Comparison of ENCODE assay signal across 1 cellular context in the genomic region with DNA sequence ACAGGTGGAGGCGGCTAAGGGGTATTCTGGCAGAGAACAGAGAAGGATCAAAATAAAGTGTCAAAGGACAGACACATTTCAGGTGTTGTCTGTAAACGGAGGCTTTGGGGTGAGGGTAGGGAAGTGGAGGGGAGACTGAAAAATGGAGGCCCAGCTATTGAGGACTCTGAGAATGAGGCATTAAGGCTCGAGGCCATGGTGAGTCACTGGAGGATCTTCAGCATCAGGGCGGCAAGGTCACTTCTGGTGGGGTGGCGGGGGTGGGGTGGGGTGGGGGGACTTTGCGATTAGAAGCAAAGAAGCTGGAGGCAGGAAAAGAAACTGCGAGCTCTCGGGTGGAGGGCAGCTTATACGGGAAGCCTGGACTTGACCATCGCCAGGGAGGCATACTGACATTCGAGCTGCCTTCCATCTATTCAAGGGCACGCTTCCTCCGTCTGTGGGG.
TF ChIP-seq lines count a peak whose summit lies in the region.

No MANE protein-coding gene starts in this region.

TF ChIP-seq in K562, 482 proteins besides CTCF, POLR2A, EP300 and RAD21 (continued from another document):
- TF ChIP-seq, protein P1, sequence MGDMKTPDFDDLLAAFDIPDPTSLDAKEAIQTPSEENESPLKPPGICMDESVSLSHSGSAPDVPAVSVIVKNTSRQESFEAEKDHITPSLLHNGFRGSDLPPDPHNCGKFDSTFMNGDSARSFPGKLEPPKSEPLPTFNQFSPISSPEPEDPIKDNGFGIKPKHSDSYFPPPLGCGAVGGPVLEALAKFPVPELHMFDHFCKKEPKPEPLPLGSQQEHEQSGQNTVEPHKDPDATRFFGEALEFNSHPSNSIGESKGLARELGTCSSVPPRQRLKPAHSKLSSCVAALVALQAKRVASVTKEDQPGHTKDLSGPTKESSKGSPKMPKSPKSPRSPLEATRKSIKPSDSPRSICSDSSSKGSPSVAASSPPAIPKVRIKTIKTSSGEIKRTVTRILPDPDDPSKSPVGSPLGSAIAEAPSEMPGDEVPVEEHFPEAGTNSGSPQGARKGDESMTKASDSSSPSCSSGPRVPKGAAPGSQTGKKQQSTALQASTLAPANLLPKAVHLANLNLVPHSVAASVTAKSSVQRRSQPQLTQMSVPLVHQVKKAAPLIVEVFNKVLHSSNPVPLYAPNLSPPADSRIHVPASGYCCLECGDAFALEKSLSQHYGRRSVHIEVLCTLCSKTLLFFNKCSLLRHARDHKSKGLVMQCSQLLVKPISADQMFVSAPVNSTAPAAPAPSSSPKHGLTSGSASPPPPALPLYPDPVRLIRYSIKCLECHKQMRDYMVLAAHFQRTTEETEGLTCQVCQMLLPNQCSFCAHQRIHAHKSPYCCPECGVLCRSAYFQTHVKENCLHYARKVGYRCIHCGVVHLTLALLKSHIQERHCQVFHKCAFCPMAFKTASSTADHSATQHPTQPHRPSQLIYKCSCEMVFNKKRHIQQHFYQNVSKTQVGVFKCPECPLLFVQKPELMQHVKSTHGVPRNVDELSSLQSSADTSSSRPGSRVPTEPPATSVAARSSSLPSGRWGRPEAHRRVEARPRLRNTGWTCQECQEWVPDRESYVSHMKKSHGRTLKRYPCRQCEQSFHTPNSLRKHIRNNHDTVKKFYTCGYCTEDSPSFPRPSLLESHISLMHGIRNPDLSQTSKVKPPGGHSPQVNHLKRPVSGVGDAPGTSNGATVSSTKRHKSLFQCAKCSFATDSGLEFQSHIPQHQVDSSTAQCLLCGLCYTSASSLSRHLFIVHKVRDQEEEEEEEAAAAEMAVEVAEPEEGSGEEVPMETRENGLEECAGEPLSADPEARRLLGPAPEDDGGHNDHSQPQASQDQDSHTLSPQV (IDR thresholded peaks at IDR 0.05), result no peak
- TF ChIP-seq EGR1 (conservative IDR thresholded peaks at IDR 0.05) (0 out of 2 replicates have a peak, but pooled peaks have one; percentile 10), NEUROD1 (IDR thresholded peaks at IDR 0.05; ENCODE audit: borderline replicate concordance, low read depth, low read length, partially characterized antibody) (no peak), JUND (IDR thresholded peaks at IDR 0.05; ENCODE audit: borderline replicate concordance, low read depth, low read length) (peak; percentile 43; the same call in 1 of the 2 replicates), JUND (tag; IDR thresholded peaks at IDR 0.05; ENCODE audit: borderline replicate concordance, low read depth, low read length) (no peak), SNRNP70 (optimal IDR thresholded peaks at IDR 0.05; ENCODE audit: low read depth, low read length) (no peak), NFXL1 (CRISPR knock-in tag; IDR thresholded peaks at IDR 0.05) (no peak), FOSL1 (tag; conservative IDR thresholded peaks at IDR 0.05) (peak; percentile 42; the same call in 1 of the 2 replicates), ETV6 (IDR thresholded peaks at IDR 0.05; ENCODE audit: borderline replicate concordance in 1 of 2, low read depth in 2 of 2, low read length in 1 of 2) (no peak), ETV6 (CRISPR knock-in tag; IDR thresholded peaks at IDR 0.05; ENCODE audit: borderline replicate concordance) (no peak)
- TF ChIP-seq, protein P2, sequence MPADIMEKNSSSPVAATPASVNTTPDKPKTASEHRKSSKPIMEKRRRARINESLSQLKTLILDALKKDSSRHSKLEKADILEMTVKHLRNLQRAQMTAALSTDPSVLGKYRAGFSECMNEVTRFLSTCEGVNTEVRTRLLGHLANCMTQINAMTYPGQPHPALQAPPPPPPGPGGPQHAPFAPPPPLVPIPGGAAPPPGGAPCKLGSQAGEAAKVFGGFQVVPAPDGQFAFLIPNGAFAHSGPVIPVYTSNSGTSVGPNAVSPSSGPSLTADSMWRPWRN (IDR thresholded peaks at IDR 0.05; ENCODE audit: low read depth), result no peak
- TF ChIP-seq, protein P3, sequence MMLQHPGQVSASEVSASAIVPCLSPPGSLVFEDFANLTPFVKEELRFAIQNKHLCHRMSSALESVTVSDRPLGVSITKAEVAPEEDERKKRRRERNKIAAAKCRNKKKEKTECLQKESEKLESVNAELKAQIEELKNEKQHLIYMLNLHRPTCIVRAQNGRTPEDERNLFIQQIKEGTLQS (IDR thresholded peaks at IDR 0.05), result peak; percentile 20; the same call in 1 of the 2 replicates
- TF ChIP-seq, protein P3 (CRISPR knock-in tag; conservative IDR thresholded peaks at IDR 0.05), result no peak
